ENCODE assay signal across 8 cellular contexts in the genomic region with DNA sequence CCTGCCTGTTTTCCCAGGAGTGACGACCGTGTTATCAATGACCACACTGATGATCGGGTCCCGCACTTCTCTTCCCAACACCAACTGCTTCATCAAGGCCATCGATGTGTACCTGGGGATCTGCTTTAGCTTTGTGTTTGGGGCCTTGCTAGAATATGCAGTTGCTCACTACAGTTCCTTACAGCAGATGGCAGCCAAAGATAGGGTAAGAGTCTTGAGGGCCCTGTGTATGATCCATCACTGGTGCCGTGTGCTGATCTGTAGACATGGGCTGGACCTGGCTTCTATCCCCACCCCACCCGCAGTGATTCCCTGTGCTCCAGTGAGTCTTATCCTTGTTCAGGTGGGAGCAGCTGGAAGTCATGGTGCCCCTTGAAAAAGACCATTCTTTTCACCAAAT. TPM values are rescaled to one million over a fixed set of nuclear protein-coding genes. Genes with fewer than 3 reads are reported as not detected.
DNase-seq lines count a peak whose midpoint lies in the region; TF ChIP-seq lines count a peak whose summit lies in the region.

No MANE protein-coding gene starts in this region.

- H3K4me1 ChIP-seq in esophagus muscularis mucosa, result no peaks in the 10 kb centered on the region

- TF ChIP-seq EP300 in esophagus muscularis mucosa (IDR thresholded peaks at IDR 0.05), result no peak

- no peaks in the 10 kb centered on the region for H3K9me3 ChIP-seq in esophagus muscularis mucosa

- 81% methylated on average over 7 of the region's 7 CpGs for WGBS in esophagus muscularis mucosa

- H3K4me3 ChIP-seq in esophagus muscularis mucosa, result no peak overlapping the region

- no peak overlapping the region for H3K27ac Mint-ChIP-seq in activated naive CD8-positive, alpha-beta T cell treated with anti-CD3 and anti-CD28 coated beads for 36 hours

- no peaks in the 10 kb centered on the region for H3K4me1 Mint-ChIP-seq in activated naive CD8-positive, alpha-beta T cell treated with anti-CD3 and anti-CD28 coated beads for 36 hours

- TF ChIP-seq CTCF in esophagus muscularis mucosa (IDR thresholded peaks at IDR 0.05), result peak in 1 of 3 experiments; percentile 5

- intact Hi-C loops in esophagus muscularis mucosa (cut with DNase I), result no loop called here

- H3K27ac ChIP-seq in esophagus muscularis mucosa (replicated peaks in 1 of 4), result no peak overlapping the region

- no peak overlapping the region for H3K4me3 Mint-ChIP-seq in activated naive CD8-positive, alpha-beta T cell treated with anti-CD3 and anti-CD28 coated beads for 36 hours

- H3K36me3 Mint-ChIP-seq in activated naive CD8-positive, alpha-beta T cell treated with anti-CD3 and anti-CD28 coated beads for 36 hours, result no peaks in the 10 kb centered on the region

- H3K27me3 Mint-ChIP-seq in activated naive CD8-positive, alpha-beta T cell treated with anti-CD3 and anti-CD28 coated beads for 36 hours, result peaks cover 16% of the 10 kb centered on the region

- peak; percentile 10 for DNase-seq in NOMO-1 treated with DMSO at 0.1 percent for 48 hours (lab: John Stamatoyannopoulos, UW; ENCODE audit: unreplicated experiment)
- no peak for DNase-seq in NOMO-1 treated with dmso at 0.1 percent for 144 hours (lab: John Stamatoyannopoulos, UW; ENCODE audit: unreplicated experiment)
- peak; percentile 65 to 74 for DNase-seq in NCI-H524 (lab: John Stamatoyannopoulos, UW)
- peak; percentile 81 for DNase-seq in esophagus muscularis mucosa (ENCODE audit: extremely low spot score)
- DNase-seq in pulmonary artery endothelial cell (ENCODE audit: low read depth, low spot score), result peak; percentile 11
- DNase-seq in activated naive CD8-positive, alpha-beta T cell treated with anti-CD3 and anti-CD28 coated beads for 36 hours, result no peak
- no peak for DNase-seq in A172 (ENCODE audit: low spot score)
- no peak for DNase-seq in GM19240 (ENCODE audit: insufficient read length, low spot score)

- H3K9me3 Mint-ChIP-seq in activated naive CD8-positive, alpha-beta T cell treated with anti-CD3 and anti-CD28 coated beads for 36 hours, result no peaks in the 10 kb centered on the region

- no peaks in the 10 kb centered on the region for H3K36me3 ChIP-seq in esophagus muscularis mucosa

- TF ChIP-seq POLR2A in esophagus muscularis mucosa (IDR thresholded peaks at IDR 0.05; ENCODE audit: low read depth), result no peak

- H3K27me3 ChIP-seq in esophagus muscularis mucosa, result peaks cover 0 to 8% (median 0%) of the 10 kb centered on the region in 4 donors

RNA-seq across cellular contexts. Expression of a gene that starts 26.0 kb away (rescaled TPM):
- under 1 TPM in 1 of 4 donors, not detected in 3; 0.42 TPM for total RNA-seq in esophagus muscularis mucosa
- total RNA-seq in pulmonary artery endothelial cell, result 0.04 and 0.33 TPM in 2 replicates
- not detected for total RNA-seq in activated naive CD8-positive, alpha-beta T cell treated with anti-CD3 and anti-CD28 coated beads for 36 hours
- total RNA-seq in A172 (2014; rRNA removed; shearing (Covaris generic)), result not detected in 2 replicates

RNA-seq across cellular contexts. Expression of a gene that starts 52.3 kb away (rescaled TPM):
- total RNA-seq in esophagus muscularis mucosa (10 to 100 TPM; 16.4 to 28.2 (median 17.7) TPM), pulmonary artery endothelial cell (6.9 and 12.3 TPM in 2 replicates)
- total RNA-seq in activated naive CD8-positive, alpha-beta T cell treated with anti-CD3 and anti-CD28 coated beads for 36 hours, result under 1 TPM; 0.30 to 0.35 TPM
- total RNA-seq in A172 (2014; rRNA removed; shearing (Covaris generic)), result not detected in 2 replicates

Comparison
In these comparisons a context has a peak if more than half of its experiments do, and no peak if none do; other contexts are left out.
1. DNase-seq: peak in NOMO-1 treated with DMSO at 0.1 percent for 48 hours (single experiment), NCI-H524 (2 of 2), esophagus muscularis mucosa (single experiment) and pulmonary artery endothelial cell (single experiment); none in NOMO-1 treated with dmso at 0.1 percent for 144 hours (single experiment), activated naive CD8-positive, alpha-beta T cell treated with anti-CD3 and anti-CD28 coated beads for 36 hours (single experiment), A172 (single experiment) and GM19240 (single experiment).